Comparison of ENCODE assay signal across 9 cellular contexts in genomic region chr11:61969838-61970452, GRCh38. TPM values are rescaled to one million over a fixed set of nuclear protein-coding genes. Genes with fewer than 3 reads are reported as not detected.
DNase-seq lines count a peak whose midpoint lies in the region; ATAC-seq and TF ChIP-seq lines count a peak whose summit lies in the region.
"Had no signal": no experiment of that assay in that cellular context is flagged by ENCODE, and none has a peak within 500 bp of the region (broad histone marks: within the 10 kb centered on the region; RNA-seq: fewer than 3 reads in every experiment).

No MANE protein-coding gene starts in this region.

- H3K4me2 ChIP-seq in skeletal muscle satellite cell (ENCODE audit: low read length) = peak overlapping the region; percentile 70

- no peak for ATAC-seq in HG02571 (IDR thresholded peaks at IDR 0.05; ENCODE audit: unreplicated experiment)
- ATAC-seq: stimulated activated memory B cell treated with anti-CD40 and anti-IgM and Interleukin-4, amounts not matched to agents 10 μg/mL and 1 μg/mL and 100 μg/mL, for 72 hours had no signal

- H3K4me3 ChIP-seq in fibroblast of mammary gland (ENCODE audit: control insufficient read depth, low read depth, low read length) = no peak overlapping the region
- H3K4me3 ChIP-seq in skeletal muscle satellite cell (ENCODE audit: low read length) = peak overlapping the region; percentile 14

- H3K27me3 ChIP-seq in skeletal muscle satellite cell (ENCODE audit: control insufficient read depth, insufficient read depth, low read length) = no peaks in the 10 kb centered on the region

- peak overlapping the region; percentile 76 for H3K9ac ChIP-seq in skeletal muscle satellite cell (ENCODE audit: low read depth, low read length)

- DNase-seq in H4 (ENCODE audit: low spot score) = peak; percentile 44
- DNase-seq in SIG-M5 treated with dmso at 0.1 percent for 504 hours (lab: John Stamatoyannopoulos, UW; ENCODE audit: unreplicated experiment) = peak; percentile 91
- peak; percentile 93 for DNase-seq in fibroblast of mammary gland (ENCODE audit: low read depth)
- DNase-seq in NCI-H345 treated with DMSO at 0.1 percent for 48 hours (lab: John Stamatoyannopoulos, UW; ENCODE audit: unreplicated experiment) = no peak
- DNase-seq in NCI-H1105 treated with DMSO at 0.1 percent for 48 hours (lab: John Stamatoyannopoulos, UW) = no peak
- no peak for DNase-seq in RPMI8226

- H3K36me3 ChIP-seq in skeletal muscle satellite cell (ENCODE audit: insufficient read depth, low read length) = peaks cover 20% of the 10 kb centered on the region

- no peaks in the 10 kb centered on the region for H3K9me3 ChIP-seq in skeletal muscle satellite cell (replicated peaks; ENCODE audit: low read length)

- peaks cover 55% of the 10 kb centered on the region for H3K4me1 ChIP-seq in skeletal muscle satellite cell (ENCODE audit: control insufficient read depth, insufficient read depth, low read length)

- no peak for TF ChIP-seq CTCF in fibroblast of mammary gland (conservative IDR thresholded peaks at IDR 0.05; ENCODE audit: control insufficient read depth, insufficient read depth, low read depth, low read length)

RNA-seq across cellular contexts. Expression of gene FTH1, which starts 2.5 kb away (rescaled TPM):
- total RNA-seq in H4 (2014; rRNA removed; shearing (Covaris generic)) = 966 and 1,264 TPM in 2 replicates
- 1,132 and 1,151 TPM in 2 replicates for total RNA-seq in skeletal muscle satellite cell (2012; rRNA removed)

RNA-seq across cellular contexts. Expression of gene BEST1, which starts 19.8 kb away (rescaled TPM):
- total RNA-seq in H4 (2014; rRNA removed; shearing (Covaris generic)) = 0.39 and 0.62 TPM in 2 replicates
- 3.1 and 6.6 TPM in 2 replicates for total RNA-seq in skeletal muscle satellite cell (2012; rRNA removed)

RNA-seq across cellular contexts. Expression of gene RAB3IL1, which starts 52.6 kb away (rescaled TPM):
- 2.3 and 7.4 TPM in 2 replicates for total RNA-seq in H4 (2014; rRNA removed; shearing (Covaris generic))
- total RNA-seq in skeletal muscle satellite cell (2012; rRNA removed) = 6.6 and 56.8 TPM in 2 replicates

Comparison
In these comparisons a context has a peak if more than half of its experiments do, and no peak if none do; other contexts are left out.
1. DNase-seq: peak in H4 (single experiment), SIG-M5 treated with dmso at 0.1 percent for 504 hours (single experiment) and fibroblast of mammary gland (single experiment); none in NCI-H345 treated with DMSO at 0.1 percent for 48 hours (single experiment), NCI-H1105 treated with DMSO at 0.1 percent for 48 hours (single experiment) and RPMI8226 (single experiment).